In the genomic region with DNA sequence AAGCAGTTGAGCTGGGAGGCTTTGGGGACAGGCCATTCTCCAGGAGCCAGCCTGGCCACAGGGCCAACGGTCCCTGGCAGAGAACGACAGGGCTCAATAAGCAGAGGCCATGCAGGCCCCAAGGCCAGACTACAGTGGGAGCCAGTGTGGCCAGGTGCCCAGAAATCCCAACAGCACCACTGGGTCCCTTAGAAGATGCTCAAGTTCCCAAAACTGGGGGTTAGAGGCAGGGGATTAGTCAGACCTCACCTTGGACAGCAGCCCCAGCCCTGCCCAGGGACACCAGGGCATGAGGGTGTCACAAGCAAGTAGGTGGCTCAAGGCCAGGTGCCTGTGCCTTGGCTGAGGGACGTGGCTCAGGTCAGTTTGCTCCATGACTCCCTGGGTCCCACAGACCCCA, we compare ENCODE assay signal across 23 cellular contexts. TPM values are rescaled to one million over a fixed set of nuclear protein-coding genes. Genes with fewer than 3 reads are reported as not detected.
A peak's percentile ranks its signal among the peaks of the same experiment; 100 is the strongest.
DNase-seq lines count a peak whose midpoint lies in the region; ATAC-seq and TF ChIP-seq lines count a peak whose summit lies in the region.
"Had no signal": no experiment of that assay in that cellular context is flagged by ENCODE, and none has a peak within 500 bp of the region (broad histone marks: within the 10 kb centered on the region; RNA-seq: fewer than 3 reads in every experiment).

No MANE protein-coding gene starts in this region.

- no peaks in the 10 kb centered on the region for H3K36me3 Mint-ChIP-seq in activated CD8-positive, alpha-beta T cell treated with anti-CD3 and anti-CD28 coated beads for 36 hours (ENCODE audit: low read depth)
- no peaks in the 10 kb centered on the region for H3K36me3 Mint-ChIP-seq in CD4-positive, alpha-beta T cell (ENCODE audit: low read depth)

- H3K27ac ChIP-seq in C4-2B (peak overlapping the region; percentile 8), Panc1 (ENCODE audit: low read length) (no peak overlapping the region), trophoblast cell (ENCODE audit: low read depth, low read length) (no peak overlapping the region)
- H3K27ac ChIP-seq in CD4-positive, alpha-beta T cell (ENCODE audit: low read depth, low read length) = no peak overlapping the region
- H3K27ac ChIP-seq: A549, GM23248 had no signal

- no peak overlapping the region for H3K18ac ChIP-seq in trophoblast cell (ENCODE audit: low read length)

- peaks cover 2% of the 10 kb centered on the region for H3K9me3 Mint-ChIP-seq in activated CD8-positive, alpha-beta T cell treated with anti-CD3 and anti-CD28 coated beads for 36 hours
- peaks cover 2% of the 10 kb centered on the region for H3K9me3 Mint-ChIP-seq in CD4-positive, alpha-beta T cell

- no peak overlapping the region for H3K4ac ChIP-seq in trophoblast cell (ENCODE audit: low read depth, low read length)

- H3K4me1 Mint-ChIP-seq in activated CD8-positive, alpha-beta T cell treated with anti-CD3 and anti-CD28 coated beads for 36 hours (ENCODE audit: low read depth) = peaks cover 21% of the 10 kb centered on the region
- H3K4me1 Mint-ChIP-seq in CD4-positive, alpha-beta T cell (ENCODE audit: low read depth) = peaks cover 31% of the 10 kb centered on the region

- H3K9me3 ChIP-seq in Panc1 (ENCODE audit: control insufficient read depth, insufficient read depth, low read depth, low read length) (no peaks in the 10 kb centered on the region), trophoblast cell (ENCODE audit: insufficient read depth, low read depth, low read length) (peaks cover 26% of the 10 kb centered on the region)
- H3K9me3 ChIP-seq in CD4-positive, alpha-beta T cell (ENCODE audit: control insufficient read depth, low read length) = no peaks in the 10 kb centered on the region

- H4K12ac ChIP-seq in trophoblast cell (ENCODE audit: low read depth, low read length) = no peak overlapping the region

- in situ Hi-C loops in Panc1 (cut with HindIII; ENCODE audit: low pct_unique_long_range_greater_than_20kb, low sequenced_read_pairs) = no loop called here

- H3K4me3 Mint-ChIP-seq in activated CD8-positive, alpha-beta T cell treated with anti-CD3 and anti-CD28 coated beads for 36 hours = no peak overlapping the region
- no peak overlapping the region for H3K4me3 Mint-ChIP-seq in CD4-positive, alpha-beta T cell
- H3K4me3 Mint-ChIP-seq: B cell had no signal

- no CpG with 5 or more reads among the region's 3 CpGs for WGBS in trophoblast cell (ENCODE audit: extremely low coverage, insufficient coverage, insufficient read length)

- H2AK5ac ChIP-seq in trophoblast cell (ENCODE audit: low read length) = no peak overlapping the region

- H3K14ac ChIP-seq in trophoblast cell (ENCODE audit: low read length) = no peak overlapping the region

- H3K27me3 ChIP-seq in Panc1 (ENCODE audit: control insufficient read depth, insufficient read depth, low read length) = no peaks in the 10 kb centered on the region
- H3K27me3 ChIP-seq in trophoblast cell (ENCODE audit: insufficient read depth, low read length) = no peaks in the 10 kb centered on the region
- H3K27me3 ChIP-seq in CD4-positive, alpha-beta T cell (ENCODE audit: control insufficient read depth, insufficient read depth, low read length) = no peaks in the 10 kb centered on the region

- ATAC-seq in Panc1 = 0 out of 2 replicates have a peak, but pooled peaks have one; percentile 10
- ATAC-seq in left lobe of liver = peak; percentile 64
- ATAC-seq in activated CD8-positive, alpha-beta T cell treated with anti-CD3 and anti-CD28 coated beads for 36 hours = no peak
- no peak for ATAC-seq in CD4-positive, alpha-beta T cell (ENCODE audit: poor library complexity)
- ATAC-seq: GM12878 had no signal

- no peak overlapping the region for H3K9ac ChIP-seq in trophoblast cell (ENCODE audit: low read length)
- H3K9ac ChIP-seq: GM23248 had no signal

- intact Hi-C loops in Panc1 (cut with micrococcal nuclease; ENCODE audit: unreplicated experiment) = no loop called here
- intact Hi-C loops in activated CD8-positive, alpha-beta T cell treated with anti-CD3 and anti-CD28 coated beads for 36 hours (cut with micrococcal nuclease) = no loop called here
- intact Hi-C loops in CD4-positive, alpha-beta T cell (cut with DNase I, micrococcal nuclease) = no loop called here

- H3K36me3 ChIP-seq in Panc1 (ENCODE audit: control insufficient read depth, insufficient read depth, low read length) (no peaks in the 10 kb centered on the region), trophoblast cell (ENCODE audit: control insufficient read depth in 1 of 2, insufficient read depth in 2 of 2, low read length in 2 of 2) (no peaks in the 10 kb centered on the region)

- H3K4me3 ChIP-seq in Panc1 (ENCODE audit: low read depth in 2 of 2, low read length in 2 of 2) = no peak overlapping the region
- H3K4me3 ChIP-seq in trophoblast cell (ENCODE audit: low read depth, low read length) = peak overlapping the region; percentile 9
- H3K4me3 ChIP-seq: A549, GM12878, GM23248 had no signal

- no peak overlapping the region for H2BK120ac ChIP-seq in trophoblast cell (ENCODE audit: insufficient read depth, low read length, poor library complexity)

- H3K4me1 ChIP-seq in Panc1 (ENCODE audit: control insufficient read depth, insufficient read depth, low read length) (peaks cover 3% of the 10 kb centered on the region), trophoblast cell (ENCODE audit: control insufficient read depth in 1 of 2, insufficient read depth in 2 of 2, low read length in 2 of 2) (no peaks in the 10 kb centered on the region)

- H4K91ac ChIP-seq in trophoblast cell (ENCODE audit: low read depth, low read length) = no peak overlapping the region

- H4K8ac ChIP-seq in trophoblast cell (ENCODE audit: low read depth, low read length) = no peak overlapping the region

- DNase-seq in Panc1 (ENCODE audit: low read depth, low spot score) (no peak), left lobe of liver (ENCODE audit: low spot score) (peak; percentile 76), trophoblast cell (no peak)
- no peak for DNase-seq in activated CD8-positive, alpha-beta T cell treated with anti-CD3 and anti-CD28 coated beads for 36 hours
- DNase-seq in activated naive CD4-positive, alpha-beta T cell (lab: John Stamatoyannopoulos, UW) = no peak
- no peak for DNase-seq in CD4-positive, alpha-beta T cell
- DNase-seq in stimulated activated CD4-positive, alpha-beta T cell treated with anti-CD3 and anti-CD28 coated beads, Interleukin-15, amount 100 ng/mL, for 24 hours = no peak
- DNase-seq: COR-L47, DMS 273 treated with DMSO at 0.1 percent for 48 hours, DMS79 treated with DMSO at 0.1 percent for 48 hours, GM23248, HCEC 1CT, IMR-90, NCI-H1105, NCI-H146, NCI-H2029 treated with DMSO at 0.1 percent for 48 hours, NCI-H226, NCI-H510A treated with DMSO at 0.1 percent for 48 hours, NCI-H748 treated with DMSO at 0.1 percent for 48 hours had no signal

- no peak overlapping the region for H3K4me2 ChIP-seq in trophoblast cell (ENCODE audit: low read length)
- H3K4me2 ChIP-seq: A549 had no signal

- TF ChIP-seq CTCF in C4-2B (conservative IDR thresholded peaks at IDR 0.05) (no peak), Panc1 (IDR thresholded peaks at IDR 0.05) (no peak)
- no peak for TF ChIP-seq CTCF in activated CD8-positive, alpha-beta T cell treated with anti-CD3 and anti-CD28 coated beads for 36 hours (IDR thresholded peaks at IDR 0.05)
- no peak for TF ChIP-seq CTCF in CD4-positive, alpha-beta T cell (IDR thresholded peaks at IDR 0.05)

- H2AFZ ChIP-seq in trophoblast cell (ENCODE audit: insufficient read depth, low read length, poor library complexity) = no peak overlapping the region
- H2AFZ ChIP-seq: GM23248 had no signal

- no peak overlapping the region for H2BK12ac ChIP-seq in trophoblast cell (ENCODE audit: low read length)

- CTCF ChIA-PET in Panc1 (lab: Charles Lee) = interaction anchor here (0.6 to 1.4 kb wide), 2 partner anchors 9 to 24 kb away, joined by 3 read pairs; no protein-coding TSS in a partner anchor
- CTCF ChIA-PET in activated CD8-positive, alpha-beta T cell treated with anti-CD3 and anti-CD28 coated beads for 36 hours (lab: Charles Lee) = interaction anchor here (1.3 to 3.7 kb wide), 2 partner anchors 9 to 24 kb away, joined by 3 to 38 read pairs; no protein-coding TSS in a partner anchor
- CTCF ChIA-PET in CD4-positive, alpha-beta T cell (lab: Charles Lee) = no interaction called here

- H2BK5ac ChIP-seq in trophoblast cell (ENCODE audit: low read depth, low read length, poor library complexity) = no peak overlapping the region

- BruUV-seq in Panc1 (replicated peaks; lab: Mats Ljungman, UMichigan) = no TSS peak

- H3K27ac Mint-ChIP-seq in activated CD8-positive, alpha-beta T cell treated with anti-CD3 and anti-CD28 coated beads for 36 hours = no peak overlapping the region
- no peak overlapping the region for H3K27ac Mint-ChIP-seq in CD4-positive, alpha-beta T cell
- H3K27ac Mint-ChIP-seq: B cell had no signal

- POLR2A ChIA-PET in Panc1 (lab: Charles Lee) = no interaction called here
- POLR2A ChIA-PET in activated CD8-positive, alpha-beta T cell treated with anti-CD3 and anti-CD28 coated beads for 36 hours (lab: Charles Lee) = interaction anchor here (3.7 kb wide), 1 partner anchor 13 kb away, joined by 11 read pairs; a partner anchor contains a TSS
- POLR2A ChIA-PET in CD4-positive, alpha-beta T cell (lab: Charles Lee) = no interaction called here

- no peaks in the 10 kb centered on the region for H3K27me3 Mint-ChIP-seq in activated CD8-positive, alpha-beta T cell treated with anti-CD3 and anti-CD28 coated beads for 36 hours
- H3K27me3 Mint-ChIP-seq in CD4-positive, alpha-beta T cell = no peaks in the 10 kb centered on the region
- H3K27me3 Mint-ChIP-seq: B cell had no signal

- no peaks in the 10 kb centered on the region for H3K79me1 ChIP-seq in trophoblast cell (ENCODE audit: low read length)

- no peaks in the 10 kb centered on the region for H3K79me2 ChIP-seq in trophoblast cell (ENCODE audit: control insufficient read depth, insufficient read depth, low read length, poor library complexity)

- H3K23ac ChIP-seq in trophoblast cell (ENCODE audit: low read length) = no peak overlapping the region

RNA-seq across cellular contexts. Expression of a gene that starts 12.8 kb away (rescaled TPM):
- total RNA-seq in Panc1 (2021; ENCODE audit: unreplicated experiment) (0.59 TPM), left lobe of liver (1.1 TPM)
- polyA plus RNA-seq in Panc1 (2012; ENCODE audit: insufficient read length) = 0.21 TPM
- polyA plus RNA-seq in trophoblast cell (2013) = 0.22 TPM in 1 of 2 replicates, not detected in the other
- total RNA-seq in activated CD8-positive, alpha-beta T cell treated with anti-CD3 and anti-CD28 coated beads for 36 hours = under 1 TPM; 0.25 to 0.47 TPM
- total RNA-seq in CD4-positive, alpha-beta T cell = under 1 TPM; 0.30 to 0.42 TPM
- total RNA-seq: GM23248, IMR-90 had no signal
- polyA plus RNA-seq: GM23248, IMR-90 had no signal

RNA-seq across cellular contexts. Expression of a gene that starts 13.3 kb away (rescaled TPM):
- total RNA-seq in Panc1 (2021; ENCODE audit: unreplicated experiment) (26.4 TPM), left lobe of liver (13.9 TPM)
- 11.9 TPM for polyA plus RNA-seq in Panc1 (2012; ENCODE audit: insufficient read length)
- 13.2 and 13.9 TPM in 2 replicates for polyA plus RNA-seq in trophoblast cell (2013)
- total RNA-seq in activated CD8-positive, alpha-beta T cell treated with anti-CD3 and anti-CD28 coated beads for 36 hours = 10 to 100 TPM; 14.9 to 15.9 TPM
- total RNA-seq in CD4-positive, alpha-beta T cell = 10 to 100 TPM; 12.2 to 12.9 TPM

Comparison
In these comparisons a context has a peak if more than half of its experiments do, and no peak if none do; other contexts are left out.
1. ATAC-seq: peak in Panc1 (single experiment) and left lobe of liver (single experiment); none in activated CD8-positive, alpha-beta T cell treated with anti-CD3 and anti-CD28 coated beads for 36 hours (single experiment) and CD4-positive, alpha-beta T cell (single experiment).